In the genomic region with DNA sequence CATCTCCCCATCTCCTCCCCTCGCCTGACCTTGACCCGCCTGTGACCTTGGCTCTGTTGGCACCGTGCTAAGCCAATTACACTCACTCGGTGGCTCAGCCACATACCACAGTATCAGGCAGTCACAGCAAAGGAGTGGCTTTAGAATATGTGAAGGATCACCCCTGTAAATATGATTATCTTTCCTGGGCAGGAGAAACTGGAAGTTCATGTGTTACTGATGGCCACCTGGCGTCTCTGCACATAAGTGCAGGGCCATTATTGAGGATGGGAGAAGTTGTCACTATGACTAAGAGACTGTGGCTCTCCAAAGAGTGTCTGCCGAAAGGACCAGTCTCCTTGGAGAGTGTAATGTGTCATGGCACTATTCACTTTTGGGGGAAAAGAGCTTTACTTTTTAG, we compare ENCODE assay signal across 15 cellular contexts.
DNase-seq lines count a peak whose midpoint lies in the region; ATAC-seq, FAIRE-seq and TF ChIP-seq lines count a peak whose summit lies in the region.
"Had no signal": no experiment of that assay in that cellular context is flagged by ENCODE, and none has a peak within 500 bp of the region (broad histone marks: within the 10 kb centered on the region; RNA-seq: fewer than 3 reads in every experiment).

No MANE protein-coding gene starts in this region.

- DNase-seq in SIG-M5 treated with dmso at 0.1 percent for 504 hours (lab: John Stamatoyannopoulos, UW; ENCODE audit: unreplicated experiment) (peak; percentile 21), SIG-M5 (lab: John Stamatoyannopoulos, UW) (no peak), RKO (ENCODE audit: low spot score) (peak; percentile 16), epithelial cell of esophagus (ENCODE audit: low read depth) (peak; percentile 41), smooth muscle cell (lab: John Stamatoyannopoulos, UW; ENCODE audit: unreplicated experiment) (no peak), HTR-8/SVneo (ENCODE audit: insufficient read length, low spot score) (no peak), GM10248 (ENCODE audit: extremely low spot score) (no peak)
- DNase-seq: activated CD4-positive, alpha-beta memory T cell treated with anti-CD3 and anti-CD28 coated beads, Interleukin-2, amount 10 ng/mL, durations not matched to agents 7 days and 5 days; activated gamma-delta T cell; DMS79; NCI-H146; NCI-H526 treated with DMSO at 0.1 percent for 48 hours; uterus had no signal

- H3K9ac ChIP-seq in smooth muscle cell (ENCODE audit: low read depth): no peak overlapping the region
- H3K9ac ChIP-seq: parathyroid adenoma had no signal

- FAIRE-seq in HTR-8/SVneo (lab: Jason Lieb, UNC): no peak

- no peaks in the 10 kb centered on the region for H3K36me3 ChIP-seq in smooth muscle cell (ENCODE audit: low read depth)
- H3K36me3 ChIP-seq: uterus had no signal

- no peak overlapping the region for H2AFZ ChIP-seq in smooth muscle cell (ENCODE audit: low read depth)
- H2AFZ ChIP-seq: parathyroid adenoma had no signal

- WGBS in smooth muscle cell (ENCODE audit: low lambda C conversion rate): 80% methylated on average over 6 of the region's 6 CpGs

- H3K4me1 ChIP-seq in smooth muscle cell (ENCODE audit: low read depth): peaks cover 9% of the 10 kb centered on the region
- H3K4me1 ChIP-seq: parathyroid adenoma, uterus had no signal

- H3K27me3 ChIP-seq in smooth muscle cell (ENCODE audit: low read depth): no peaks in the 10 kb centered on the region
- H3K27me3 ChIP-seq: uterus had no signal

- no peak overlapping the region for H3K4me2 ChIP-seq in smooth muscle cell

- H3K79me2 ChIP-seq in smooth muscle cell (ENCODE audit: low read depth): no peaks in the 10 kb centered on the region
- H3K79me2 ChIP-seq: parathyroid adenoma had no signal

- H3K27ac ChIP-seq in smooth muscle cell (ENCODE audit: low read depth): no peak overlapping the region
- H3K27ac ChIP-seq: parathyroid adenoma, uterus had no signal

- CTCF ChIA-PET in GM10248 (lab: Yijun Ruan, JAX): no interaction called here

- ATAC-seq in GM18861 (IDR thresholded peaks at IDR 0.05; ENCODE audit: unreplicated experiment): no peak

- H3F3A ChIP-seq in smooth muscle cell (ENCODE audit: low read depth): no peaks in the 10 kb centered on the region

- no peaks in the 10 kb centered on the region for H4K20me1 ChIP-seq in smooth muscle cell (ENCODE audit: low read depth)

- TF ChIP-seq CTCF in epithelial cell of esophagus (IDR thresholded peaks at IDR 0.05; ENCODE audit: insufficient read depth, low read depth, low read length, missing control alignments) (peak; percentile 35), smooth muscle cell (IDR thresholded peaks at IDR 0.05; ENCODE audit: borderline replicate concordance, insufficient read depth, poor library complexity, severe bottlenecking) (peak; percentile 21), GM10248 (IDR thresholded peaks at IDR 0.05; ENCODE audit: control extremely low read depth, extremely low read depth, low read depth, missing control alignments) (no peak)

- POLR2A ChIA-PET in GM10248 (lab: Yijun Ruan, JAX): no interaction called here

- H3K4me3 ChIP-seq in epithelial cell of esophagus (ENCODE audit: low read length) (no peak overlapping the region), smooth muscle cell (no peak overlapping the region)
- H3K4me3 ChIP-seq: uterus had no signal

- H3K9me3 ChIP-seq in smooth muscle cell (replicated peaks; ENCODE audit: low read depth): no peaks in the 10 kb centered on the region
- H3K9me3 ChIP-seq: uterus had no signal

Comparison
In these comparisons a context has a peak if more than half of its experiments do, and no peak if none do; other contexts are left out.
1. DNase-seq: peak in SIG-M5 treated with dmso at 0.1 percent for 504 hours (single experiment), RKO (single experiment) and epithelial cell of esophagus (single experiment); none in SIG-M5 (single experiment), smooth muscle cell (single experiment), HTR-8/SVneo (single experiment) and GM10248 (single experiment).